In the genomic region with DNA sequence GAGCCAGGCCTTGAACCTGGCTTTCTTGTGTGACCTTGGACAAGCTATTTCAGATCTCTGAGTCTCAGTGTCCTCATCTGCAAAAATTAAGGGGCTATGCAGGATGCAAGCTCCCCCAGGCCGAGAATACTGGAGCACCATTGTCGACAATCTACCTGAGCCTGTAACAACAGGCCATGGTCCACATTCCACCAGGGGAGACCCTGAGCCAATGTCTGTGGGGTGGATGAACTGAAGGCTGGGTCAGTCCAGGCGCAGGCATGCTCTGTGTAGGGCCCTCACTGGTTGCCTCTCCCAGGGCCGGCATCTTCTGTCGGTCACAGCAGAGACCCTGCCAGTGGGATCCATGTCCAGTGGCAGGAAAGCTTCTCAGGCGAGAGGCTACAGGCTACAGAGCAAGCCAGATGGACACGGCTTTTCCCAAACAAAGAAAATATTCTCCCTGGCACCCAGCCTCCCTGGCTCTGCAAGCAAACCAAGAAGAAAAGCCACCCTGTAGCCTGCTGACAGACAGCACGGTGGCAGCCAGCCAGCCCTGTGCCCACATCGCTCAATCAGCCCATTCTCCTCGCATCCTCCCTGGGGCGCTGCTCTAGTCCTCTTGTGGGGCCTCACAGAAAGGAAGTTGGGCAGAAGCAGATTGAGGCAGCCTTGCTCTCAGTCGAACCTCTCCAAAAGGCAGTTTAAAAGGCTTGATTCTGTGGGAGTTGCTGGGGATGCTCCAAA, we compare ENCODE assay signal across 2 cellular contexts.
TF ChIP-seq lines count a peak whose summit lies in the region.

No MANE protein-coding gene starts in this region.

TF ChIP-seq in GM23338, 12 proteins besides CTCF, POLR2A, EP300 and RAD21:
- TF ChIP-seq ZNF462 (CRISPR knock-in tag; IDR thresholded peaks at IDR 0.05): no peak
- TF ChIP-seq EZH2 (IDR thresholded peaks at IDR 0.05; ENCODE audit: low read depth, unreplicated experiment): no peak
- no peak for TF ChIP-seq CREB1 (CRISPR knock-in tag; IDR thresholded peaks at IDR 0.05; ENCODE audit: low read depth)
- TF ChIP-seq ZNF331 (CRISPR knock-in tag; IDR thresholded peaks at IDR 0.05; ENCODE audit: low read depth): no peak
- TF ChIP-seq ZNF114 (CRISPR knock-in tag; IDR thresholded peaks at IDR 0.05): no peak
- TF ChIP-seq NANOG (IDR thresholded peaks at IDR 0.05; ENCODE audit: borderline replicate concordance): no peak
- TF ChIP-seq, protein P1, sequence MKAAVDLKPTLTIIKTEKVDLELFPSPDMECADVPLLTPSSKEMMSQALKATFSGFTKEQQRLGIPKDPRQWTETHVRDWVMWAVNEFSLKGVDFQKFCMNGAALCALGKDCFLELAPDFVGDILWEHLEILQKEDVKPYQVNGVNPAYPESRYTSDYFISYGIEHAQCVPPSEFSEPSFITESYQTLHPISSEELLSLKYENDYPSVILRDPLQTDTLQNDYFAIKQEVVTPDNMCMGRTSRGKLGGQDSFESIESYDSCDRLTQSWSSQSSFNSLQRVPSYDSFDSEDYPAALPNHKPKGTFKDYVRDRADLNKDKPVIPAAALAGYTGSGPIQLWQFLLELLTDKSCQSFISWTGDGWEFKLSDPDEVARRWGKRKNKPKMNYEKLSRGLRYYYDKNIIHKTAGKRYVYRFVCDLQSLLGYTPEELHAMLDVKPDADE (IDR thresholded peaks at IDR 0.05): no peak
- no peak for TF ChIP-seq EZH2phosphoT487 (IDR thresholded peaks at IDR 0.05; ENCODE audit: unreplicated experiment)
- no peak for TF ChIP-seq STAT1 (IDR thresholded peaks at IDR 0.05; ENCODE audit: unreplicated experiment)

TF ChIP-seq in H1, 55 proteins besides CTCF, POLR2A, EP300 and RAD21:
- TF ChIP-seq SAP30 (IDR thresholded peaks at IDR 0.05; ENCODE audit: insufficient read depth, insufficient replicate concordance, low read length): no peak
- TF ChIP-seq SIRT6 (IDR thresholded peaks at IDR 0.05; ENCODE audit: low read length): no peak
- TF ChIP-seq CHD7 (IDR thresholded peaks at IDR 0.05; ENCODE audit: insufficient replicate concordance, low read length): no peak
- TF ChIP-seq CHD2 (IDR thresholded peaks at IDR 0.05; ENCODE audit: low read length): no peak
- no peak for TF ChIP-seq NANOG (IDR thresholded peaks at IDR 0.05; ENCODE audit: insufficient read depth, low read depth, low read length, poor library complexity, severe bottlenecking)
- no peak for TF ChIP-seq BACH1 (IDR thresholded peaks at IDR 0.05; ENCODE audit: low read length)
- TF ChIP-seq SIX5 (IDR thresholded peaks at IDR 0.05; ENCODE audit: low read depth, low read length): no peak
- no peak for TF ChIP-seq MAX (IDR thresholded peaks at IDR 0.05)
- TF ChIP-seq TEAD4 (IDR thresholded peaks at IDR 0.05; ENCODE audit: low read depth, low read length): no peak
- no peak for TF ChIP-seq CHD1 (IDR thresholded peaks at IDR 0.05; ENCODE audit: low read depth, low read length)
- no peak for TF ChIP-seq SP1 (IDR thresholded peaks at IDR 0.05; ENCODE audit: low read depth, low read length)
- no peak for TF ChIP-seq FOSL1 (IDR thresholded peaks at IDR 0.05; ENCODE audit: insufficient read depth, low read depth, low read length)
- no peak for TF ChIP-seq NRF1 (IDR thresholded peaks at IDR 0.05; ENCODE audit: low read depth, low read length)
- no peak for TF ChIP-seq CBX5 (IDR thresholded peaks at IDR 0.05; ENCODE audit: low read depth, low read length)
- no peak for TF ChIP-seq TAF1 (IDR thresholded peaks at IDR 0.05; ENCODE audit: low read depth, low read length)
- TF ChIP-seq KDM5A (IDR thresholded peaks at IDR 0.05; ENCODE audit: low read length): no peak
- TF ChIP-seq RFX5 (IDR thresholded peaks at IDR 0.05; ENCODE audit: borderline replicate concordance, low read depth, low read length): no peak
- no peak for TF ChIP-seq TAF7 (optimal IDR thresholded peaks at IDR 0.05; ENCODE audit: borderline replicate concordance, low read depth, low read length)
- no peak for TF ChIP-seq ATF3 (IDR thresholded peaks at IDR 0.05; ENCODE audit: insufficient read depth, low read depth, low read length)
